8 cellular contexts compared by ENCODE assay signal in the genomic region with DNA sequence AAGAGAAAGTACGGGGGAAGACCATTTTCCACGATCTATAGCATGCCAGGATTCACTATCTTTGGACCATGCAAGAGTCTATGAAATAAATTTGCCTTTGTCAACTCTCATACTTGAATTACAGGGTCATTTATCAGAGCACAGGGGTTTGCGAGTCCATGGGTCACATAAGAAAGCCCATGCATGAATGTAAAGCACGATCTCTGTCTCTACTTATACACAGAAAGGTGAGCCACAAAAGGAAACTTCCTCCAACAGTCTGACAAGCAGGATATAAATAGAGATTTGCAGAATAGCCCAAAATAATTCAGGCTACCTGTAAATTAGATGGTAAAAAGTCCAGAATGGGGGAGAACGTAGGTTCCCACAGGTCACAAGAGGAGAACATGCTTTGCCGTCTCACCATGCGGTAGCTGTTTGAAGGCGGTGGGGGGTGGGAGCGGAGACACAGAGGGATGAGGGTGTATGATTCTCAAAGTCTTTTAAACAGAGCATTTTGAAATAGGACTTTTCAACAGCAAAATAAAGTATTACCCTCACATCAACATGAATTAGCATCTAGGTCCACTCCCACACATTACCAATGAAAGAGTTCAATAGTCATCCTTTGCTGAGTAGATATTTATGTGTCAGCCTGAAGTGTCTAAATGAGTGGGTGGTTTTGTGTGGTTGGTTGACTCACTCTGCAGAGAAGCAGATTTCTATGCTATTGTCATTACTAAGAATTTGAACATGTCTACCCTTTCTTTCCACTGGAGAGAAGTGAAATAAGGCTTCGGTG.
DNase-seq lines count a peak whose midpoint lies in the region; ATAC-seq and TF ChIP-seq lines count a peak whose summit lies in the region.

No MANE protein-coding gene starts in this region.

- peak overlapping the region in 7 of 8 donors; percentile 43 to 83 (median 75) for H3K27ac ChIP-seq in spleen

- peak overlapping the region; percentile 35 for H3K27ac Mint-ChIP-seq in activated CD8-positive, alpha-beta memory T cell treated with anti-CD3 and anti-CD28 coated beads, Interleukin-2, amount 10 ng/mL, durations not matched to agents 7 days and 5 days
- peak overlapping the region; percentile 74 for H3K27ac Mint-ChIP-seq in activated CD8-positive, alpha-beta T cell treated with anti-CD3 and anti-CD28 coated beads for 36 hours

- 69 to 79% (median 73%) methylated on average over 10 of the region's 10 CpGs for WGBS in spleen, 5 donors

- peak; percentile 40 for DNase-seq in activated CD8-positive, alpha-beta memory T cell treated with anti-CD3 and anti-CD28 coated beads, Interleukin-2, amount 10 ng/mL, durations not matched to agents 7 days and 5 days
- no peak for DNase-seq in activated CD8-positive, alpha-beta memory T cell treated with anti-CD3 and anti-CD28 coated beads, Interleukin-2, amount 50 U/mL, for 48 hours
- DNase-seq in activated CD8-positive, alpha-beta T cell treated with anti-CD3 and anti-CD28 coated beads for 36 hours = peak; percentile 52
- DNase-seq in spleen (no peak), DMS 273 (lab: John Stamatoyannopoulos, UW; ENCODE audit: unreplicated experiment) (no peak), DMS53 treated with DMSO at 0.1 percent for 48 hours (lab: John Stamatoyannopoulos, UW; ENCODE audit: unreplicated experiment) (no peak), SHP77 treated with DMSO at 0.1 percent for 48 hours (lab: John Stamatoyannopoulos, UW) (no peak)

- peaks cover 5% of the 10 kb centered on the region for H3K36me3 Mint-ChIP-seq in activated CD8-positive, alpha-beta memory T cell treated with anti-CD3 and anti-CD28 coated beads, Interleukin-2, amount 10 ng/mL, durations not matched to agents 7 days and 5 days
- H3K36me3 Mint-ChIP-seq in activated CD8-positive, alpha-beta T cell treated with anti-CD3 and anti-CD28 coated beads for 36 hours (ENCODE audit: low read depth) = peaks cover 3% of the 10 kb centered on the region

- H3K27me3 ChIP-seq in spleen (replicated peaks in 1 of 7) = no peaks in the 10 kb centered on the region

- TF ChIP-seq CTCF in activated CD8-positive, alpha-beta T cell treated with anti-CD3 and anti-CD28 coated beads for 36 hours (IDR thresholded peaks at IDR 0.05) = no peak
- no peak for TF ChIP-seq CTCF in spleen (IDR thresholded peaks at IDR 0.05 in 8 of 11, conservative IDR thresholded peaks at IDR 0.05 in 3 of 11)

- CTCF ChIA-PET in activated CD8-positive, alpha-beta memory T cell treated with anti-CD3 and anti-CD28 coated beads, Interleukin-2, amount 10 ng/mL, durations not matched to agents 7 days and 5 days (lab: Charles Lee) = no interaction called here
- CTCF ChIA-PET in activated CD8-positive, alpha-beta T cell treated with anti-CD3 and anti-CD28 coated beads for 36 hours (lab: Charles Lee) = interaction anchor here (0.6 to 1.1 kb wide), 2 partner anchors 28 to 56 kb away, joined by 3 read pairs; no protein-coding TSS in a partner anchor

- peaks cover 0 to 10% (median 0%) of the 10 kb centered on the region in 6 donors for H3K36me3 ChIP-seq in spleen

- intact Hi-C loops in activated CD8-positive, alpha-beta T cell treated with anti-CD3 and anti-CD28 coated beads for 36 hours (cut with micrococcal nuclease) = no loop called here
- intact Hi-C loops in spleen (cut with DNase I; ENCODE audit: low total_unique reads) = no loop called here

- peaks cover 35% of the 10 kb centered on the region for H3K4me1 Mint-ChIP-seq in activated CD8-positive, alpha-beta memory T cell treated with anti-CD3 and anti-CD28 coated beads, Interleukin-2, amount 10 ng/mL, durations not matched to agents 7 days and 5 days
- H3K4me1 Mint-ChIP-seq in activated CD8-positive, alpha-beta T cell treated with anti-CD3 and anti-CD28 coated beads for 36 hours (ENCODE audit: low read depth) = peaks cover 33% of the 10 kb centered on the region

- peaks cover 0 to 8% (median 0%) of the 10 kb centered on the region in 8 donors for H3K9me3 ChIP-seq in spleen

- POLR2A ChIA-PET in activated CD8-positive, alpha-beta T cell treated with anti-CD3 and anti-CD28 coated beads for 36 hours (lab: Charles Lee) = interaction anchor here (0.6 kb wide), 1 partner anchor 91 kb away, joined by 3 read pairs; no protein-coding TSS in a partner anchor

- peaks cover 6 to 81% (median 41%) of the 10 kb centered on the region in 6 donors for H3K4me1 ChIP-seq in spleen

- H3K9me3 Mint-ChIP-seq in activated CD8-positive, alpha-beta memory T cell treated with anti-CD3 and anti-CD28 coated beads, Interleukin-2, amount 10 ng/mL, durations not matched to agents 7 days and 5 days (ENCODE audit: low read depth) = peaks cover 4% of the 10 kb centered on the region
- H3K9me3 Mint-ChIP-seq in activated CD8-positive, alpha-beta T cell treated with anti-CD3 and anti-CD28 coated beads for 36 hours = peaks cover 10% of the 10 kb centered on the region

- peaks cover 16% of the 10 kb centered on the region for H3K27me3 Mint-ChIP-seq in activated CD8-positive, alpha-beta memory T cell treated with anti-CD3 and anti-CD28 coated beads, Interleukin-2, amount 10 ng/mL, durations not matched to agents 7 days and 5 days
- H3K27me3 Mint-ChIP-seq in activated CD8-positive, alpha-beta T cell treated with anti-CD3 and anti-CD28 coated beads for 36 hours = peaks cover 2% of the 10 kb centered on the region

- peak; percentile 84 for ATAC-seq in activated CD8-positive, alpha-beta memory T cell treated with anti-CD3 and anti-CD28 coated beads, Interleukin-2, amount 10 ng/mL, durations not matched to agents 7 days and 5 days
- ATAC-seq in HG02973 (IDR thresholded peaks at IDR 0.05; ENCODE audit: unreplicated experiment) = peak; percentile 76
- ATAC-seq in activated CD8-positive, alpha-beta T cell treated with anti-CD3 and anti-CD28 coated beads for 36 hours = peak; percentile 95

- H3K4me3 ChIP-seq in spleen = peak overlapping the region in 1 of 8 donors; percentile 7

- no peak for TF ChIP-seq POLR2A in spleen (IDR thresholded peaks at IDR 0.05)

- H3K4me3 Mint-ChIP-seq in activated CD8-positive, alpha-beta memory T cell treated with anti-CD3 and anti-CD28 coated beads, Interleukin-2, amount 10 ng/mL, durations not matched to agents 7 days and 5 days = no peak overlapping the region
- H3K4me3 Mint-ChIP-seq in activated CD8-positive, alpha-beta T cell treated with anti-CD3 and anti-CD28 coated beads for 36 hours = no peak overlapping the region

Comparison
In these comparisons a context has a peak if more than half of its experiments do, and no peak if none do; other contexts are left out.
1. DNase-seq: peak in activated CD8-positive, alpha-beta memory T cell treated with anti-CD3 and anti-CD28 coated beads, Interleukin-2, amount 10 ng/mL, durations not matched to agents 7 days and 5 days (single experiment) and activated CD8-positive, alpha-beta T cell treated with anti-CD3 and anti-CD28 coated beads for 36 hours (single experiment); none in activated CD8-positive, alpha-beta memory T cell treated with anti-CD3 and anti-CD28 coated beads, Interleukin-2, amount 50 U/mL, for 48 hours (single experiment), spleen (single experiment), DMS 273 (single experiment), DMS53 treated with DMSO at 0.1 percent for 48 hours (single experiment) and SHP77 treated with DMSO at 0.1 percent for 48 hours (single experiment).
2. Peak in every context shown above with its lines, with median percentiles within 50 percentile points of each other: ATAC-seq.